ENCODE assay signal across 8 cellular contexts in genomic region chr10:119078422-119079179, GRCh38. TPM values are rescaled to one million over a fixed set of nuclear protein-coding genes. Genes with fewer than 3 reads are reported as not detected.
DNase-seq lines count a peak whose midpoint lies in the region; ATAC-seq and TF ChIP-seq lines count a peak whose summit lies in the region.

No MANE protein-coding gene starts in this region.

- H4K20me1 ChIP-seq in KMS-11 (ENCODE audit: insufficient read depth): peaks cover 56% of the 10 kb centered on the region

- peak overlapping the region; percentile 98 for H3K9ac ChIP-seq in KMS-11

- no peaks in the 10 kb centered on the region for H3K27me3 Mint-ChIP-seq in natural killer cell (ENCODE audit: low read depth in 2 of 2)

- DNase-seq in BJ (ENCODE audit: low read depth) (no peak), choroid plexus epithelial cell (ENCODE audit: low read depth) (no peak), natural killer cell (no peak), NK-92 (lab: John Stamatoyannopoulos, UW; ENCODE audit: unreplicated experiment) (no peak), NCI-H128 (lab: John Stamatoyannopoulos, UW; ENCODE audit: unreplicated experiment) (no peak)
- DNase-seq in NK-92 treated with Interleukin-12 subunit alpha and Interleukin-12 subunit beta, amount 100 ng/mL, for 24 hours (lab: John Stamatoyannopoulos, UW): no peak

- peaks cover 43% of the 10 kb centered on the region for H3K4me1 ChIP-seq in KMS-11 (ENCODE audit: low read depth, poor library complexity, severe bottlenecking)

- no peaks in the 10 kb centered on the region for H3K27me3 ChIP-seq in BJ (ENCODE audit: control insufficient read depth, insufficient read depth, low read length)
- H3K27me3 ChIP-seq in KMS-11 (ENCODE audit: insufficient read depth, low read depth): no peaks in the 10 kb centered on the region

- H3K9me3 Mint-ChIP-seq in natural killer cell: no peaks in the 10 kb centered on the region

- no peak for ATAC-seq in natural killer cell
- ATAC-seq in GM18868 (IDR thresholded peaks at IDR 0.05; ENCODE audit: unreplicated experiment): no peak

- CTCF ChIA-PET in BJ (lab: Yijun Ruan, JAX): no interaction called here

- peaks cover 70% of the 10 kb centered on the region for H3K79me2 ChIP-seq in KMS-11 (ENCODE audit: insufficient read depth, low read depth)

- peak overlapping the region; percentile 91 for H3K27ac ChIP-seq in KMS-11

- peak overlapping the region; percentile 95 for H3K4me2 ChIP-seq in KMS-11

- peak overlapping the region; percentile 87 to 99 for H3K27ac Mint-ChIP-seq in natural killer cell

- POLR2A ChIA-PET in BJ (lab: Charles Lee): no interaction called here

- no peaks in the 10 kb centered on the region for H3K36me3 Mint-ChIP-seq in natural killer cell

- intact Hi-C loops in natural killer cell (cut with micrococcal nuclease): no loop called here

- peaks cover 46 to 50% of the 10 kb centered on the region in 2 donors for H3K4me1 Mint-ChIP-seq in natural killer cell

- no peak for TF ChIP-seq CTCF in BJ (IDR thresholded peaks at IDR 0.05; ENCODE audit: insufficient read depth, low read depth, low read length)
- no peak for TF ChIP-seq CTCF in KMS-11 (conservative IDR thresholded peaks at IDR 0.05; ENCODE audit: low read depth, low read length)
- TF ChIP-seq CTCF in choroid plexus epithelial cell (conservative IDR thresholded peaks at IDR 0.05; ENCODE audit: low read depth, low read length): no peak
- no peak for TF ChIP-seq CTCF in natural killer cell (IDR thresholded peaks at IDR 0.05)

- H3K36me3 ChIP-seq in BJ (ENCODE audit: control insufficient read depth, insufficient read depth, low read length) (no peaks in the 10 kb centered on the region; the same call in 1 of the 2 replicates), KMS-11 (ENCODE audit: insufficient read depth) (peaks cover 3% of the 10 kb centered on the region; the same call in 1 of the 2 replicates)

- H3K4me3 ChIP-seq in BJ (ENCODE audit: low read depth, low read length): peak overlapping the region; percentile 93
- H3K4me3 ChIP-seq in KMS-11 (IDR thresholded peaks at IDR 0.05; ENCODE audit: insufficient read depth, low read depth, low read length): no peak overlapping the region
- H3K4me3 ChIP-seq in choroid plexus epithelial cell (ENCODE audit: low read depth, low read length): peak overlapping the region; percentile 98

- peak overlapping the region; percentile 97 for H3K4me3 Mint-ChIP-seq in natural killer cell

- no peak overlapping the region for H2AFZ ChIP-seq in KMS-11 (ENCODE audit: low read depth)

RNA-seq across cellular contexts. Expression of gene EIF3A, which starts 2.0 kb away (rescaled TPM):
- polyA plus RNA-seq in BJ (2011; rRNA removed): 17.5 and 36.1 TPM in 2 replicates
- 31.0 and 53.3 TPM in 2 replicates for polyA minus RNA-seq in BJ (2011; rRNA and poly(A)+ RNA removed)
- 100 to 1,000 TPM; 102 to 115 (median 110) TPM for total RNA-seq in natural killer cell

RNA-seq across cellular contexts. Expression of gene DENND10, which starts 25.3 kb away (rescaled TPM):
- polyA plus RNA-seq in BJ (2011; rRNA removed): 86.8 and 96.4 TPM in 2 replicates
- 34.5 and 48.5 TPM in 2 replicates for polyA minus RNA-seq in BJ (2011; rRNA and poly(A)+ RNA removed)
- 10 to 100 TPM; 24.0 to 42.4 (median 33.9) TPM for total RNA-seq in natural killer cell

RNA-seq across cellular contexts. Expression of gene NANOS1, which starts 49.1 kb away (rescaled TPM):
- polyA plus RNA-seq in BJ (2011; rRNA removed): 0.29 and 0.39 TPM in 2 replicates
- polyA minus RNA-seq in BJ (2011; rRNA and poly(A)+ RNA removed): 0.09 TPM in 1 of 2 replicates, not detected in the other
- total RNA-seq in natural killer cell: under 1 TPM in 1 of 3 donors, not detected in 2; 0.09 TPM
